Comparison of ENCODE assay signal across 14 cellular contexts in genomic region chr1:159005161-159005560, GRCh38. TPM values are rescaled to one million over a fixed set of nuclear protein-coding genes. Genes with fewer than 3 reads are reported as not detected.
DNase-seq lines count a peak whose midpoint lies in the region; ATAC-seq and TF ChIP-seq lines count a peak whose summit lies in the region.
"Had no signal": no experiment of that assay in that cellular context is flagged by ENCODE, and none has a peak within 500 bp of the region (broad histone marks: within the 10 kb centered on the region; RNA-seq: fewer than 3 reads in every experiment).

No MANE protein-coding gene starts in this region.

- DNase-seq in heart right ventricle (no peak), left cardiac atrium (no peak), naive B cell (no peak), upper lobe of left lung (no peak), adrenal gland (no peak), progenitor cell of endocrine pancreas (ENCODE audit: low spot score, unreplicated experiment) (no peak), NCI-H187 (lab: John Stamatoyannopoulos, UW) (no peak)
- DNase-seq: NCI-H1048; NCI-H748 treated with DMSO at 0.1 percent for 48 hours; stimulated activated CD4-positive, alpha-beta T cell treated with anti-CD3 and anti-CD28 coated beads, Interleukin-4, amount 100 ng/mL, for 4 hours; SW 1271; tibial artery had no signal

- H3K9me3 Mint-ChIP-seq in dendritic cell treated with granulocyte-macrophage colony-stimulating factor and Interleukin-4, amounts not matched to agents 40 ng/mL and 50 ng/mL, for 4 days: no peaks in the 10 kb centered on the region
- H3K9me3 Mint-ChIP-seq in naive B cell (no peaks in the 10 kb centered on the region), progenitor cell of endocrine pancreas (ENCODE audit: low read depth) (no peaks in the 10 kb centered on the region)
- H3K9me3 Mint-ChIP-seq: neural crest cell had no signal

- peak overlapping the region in 2 of 10 donors; percentile 23 to 45 for H3K4me3 ChIP-seq in heart right ventricle
- H3K4me3 ChIP-seq in upper lobe of left lung: no peak overlapping the region
- H3K4me3 ChIP-seq in adrenal gland: no peak overlapping the region
- H3K4me3 ChIP-seq: tibial artery had no signal

- no peaks in the 10 kb centered on the region for H3K27me3 Mint-ChIP-seq in dendritic cell treated with granulocyte-macrophage colony-stimulating factor and Interleukin-4, amounts not matched to agents 40 ng/mL and 50 ng/mL, for 4 days
- H3K27me3 Mint-ChIP-seq in naive B cell (no peaks in the 10 kb centered on the region), progenitor cell of endocrine pancreas (no peaks in the 10 kb centered on the region)

- H3K27ac ChIP-seq in heart right ventricle (peak overlapping the region in 9 of 10 donors; percentile 34 to 96 (median 77)), upper lobe of left lung (peak overlapping the region; percentile 6 to 64 (median 47)), adrenal gland (peak overlapping the region in 2 of 5 donors; percentile 31 to 44)

- TF ChIP-seq POLR2A in upper lobe of left lung (IDR thresholded peaks at IDR 0.05): no peak
- TF ChIP-seq POLR2A in adrenal gland (IDR thresholded peaks at IDR 0.05): no peak

- H3K4me1 ChIP-seq in heart right ventricle: peaks cover 3 to 78% (median 37%) of the 10 kb centered on the region in 9 donors
- peaks cover 31 to 42% (median 35%) of the 10 kb centered on the region in 4 donors for H3K4me1 ChIP-seq in upper lobe of left lung
- H3K4me1 ChIP-seq in adrenal gland (replicated peaks in 1 of 2): peaks cover 5 to 42% of the 10 kb centered on the region in 2 donors

- ATAC-seq in heart right ventricle (peak in 1 of 8 donors; percentile 4), left cardiac atrium (no peak), naive B cell (ENCODE audit: low read depth in 2 of 2) (no peak), upper lobe of left lung (ENCODE audit: low FRiP score in 2 of 2) (no peak)

- peaks cover 4% of the 10 kb centered on the region for H3K36me3 Mint-ChIP-seq in dendritic cell treated with granulocyte-macrophage colony-stimulating factor and Interleukin-4, amounts not matched to agents 40 ng/mL and 50 ng/mL, for 4 days (ENCODE audit: low read depth)
- H3K36me3 Mint-ChIP-seq in naive B cell (peaks cover 0 to 4% of the 10 kb centered on the region in 2 donors), progenitor cell of endocrine pancreas (ENCODE audit: insufficient read depth) (no peaks in the 10 kb centered on the region)

- no peak overlapping the region for H3K4me3 Mint-ChIP-seq in dendritic cell treated with granulocyte-macrophage colony-stimulating factor and Interleukin-4, amounts not matched to agents 40 ng/mL and 50 ng/mL, for 4 days
- H3K4me3 Mint-ChIP-seq in naive B cell (peak overlapping the region in 7 of 8 donors; percentile 12 to 78 (median 66)), progenitor cell of endocrine pancreas (ENCODE audit: low read depth) (no peak overlapping the region)
- H3K4me3 Mint-ChIP-seq: neural crest cell had no signal

- no peaks in the 10 kb centered on the region for H3K36me3 ChIP-seq in heart right ventricle
- H3K36me3 ChIP-seq in upper lobe of left lung: no peaks in the 10 kb centered on the region
- H3K36me3 ChIP-seq in adrenal gland (replicated peaks in 1 of 2): no peaks in the 10 kb centered on the region
- H3K36me3 ChIP-seq: tibial artery had no signal

- intact Hi-C loops in heart right ventricle (cut with DNase I) (loop anchor here in 1 of 10 donors (10.0 kb wide), 1 partner anchor 1040 kb away; no protein-coding TSS in a partner anchor), left cardiac atrium (cut with DNase I) (no loop called here), adrenal gland (cut with DNase I) (no loop called here)
- intact Hi-C loops in dendritic cell treated with granulocyte-macrophage colony-stimulating factor and Interleukin-4, amounts not matched to agents 40 ng/mL and 50 ng/mL, for 4 days (cut with micrococcal nuclease): loop anchor here (5.0 to 10.0 kb wide), 2 partner anchors 170 to 803 kb away; partner anchors contain the start of gene MNDA

- H3K4me1 Mint-ChIP-seq in dendritic cell treated with granulocyte-macrophage colony-stimulating factor and Interleukin-4, amounts not matched to agents 40 ng/mL and 50 ng/mL, for 4 days (ENCODE audit: low read depth): peaks cover 58% of the 10 kb centered on the region
- H3K4me1 Mint-ChIP-seq in naive B cell: peaks cover 48 to 52% (median 48%) of the 10 kb centered on the region in 3 donors
- H3K4me1 Mint-ChIP-seq in progenitor cell of endocrine pancreas (ENCODE audit: low read depth): peaks cover 28% of the 10 kb centered on the region

- H3K9me3 ChIP-seq in heart right ventricle (no peaks in the 10 kb centered on the region), upper lobe of left lung (no peaks in the 10 kb centered on the region), adrenal gland (replicated peaks in 1 of 3) (no peaks in the 10 kb centered on the region)
- H3K9me3 ChIP-seq: tibial artery had no signal

- peak overlapping the region; percentile 89 for H3K27ac Mint-ChIP-seq in dendritic cell treated with granulocyte-macrophage colony-stimulating factor and Interleukin-4, amounts not matched to agents 40 ng/mL and 50 ng/mL, for 4 days
- H3K27ac Mint-ChIP-seq in naive B cell: peak overlapping the region in 4 of 6 donors; percentile 80 to 94 (median 86)
- no peak overlapping the region for H3K27ac Mint-ChIP-seq in progenitor cell of endocrine pancreas

- TF ChIP-seq EP300 in upper lobe of left lung (IDR thresholded peaks at IDR 0.05): no peak

- H3K27me3 ChIP-seq in heart right ventricle (no peaks in the 10 kb centered on the region), upper lobe of left lung (no peaks in the 10 kb centered on the region), adrenal gland (no peaks in the 10 kb centered on the region)
- H3K27me3 ChIP-seq: tibial artery had no signal

- no peak for TF ChIP-seq CTCF in heart right ventricle (IDR thresholded peaks at IDR 0.05)
- no peak for TF ChIP-seq CTCF in upper lobe of left lung (IDR thresholded peaks at IDR 0.05)
- no peak for TF ChIP-seq CTCF in adrenal gland (IDR thresholded peaks at IDR 0.05)
- TF ChIP-seq CTCF in progenitor cell of endocrine pancreas (IDR thresholded peaks at IDR 0.05; ENCODE audit: unreplicated experiment): no peak

RNA-seq across cellular contexts. Expression of gene IFI16, which starts 4.5 kb away (rescaled TPM):
- 10 to 100 TPM; 16.1 to 73.8 (median 21.4) TPM for total RNA-seq in heart right ventricle
- polyA plus RNA-seq in heart right ventricle: 10 to 100 TPM; 33.8 to 54.4 TPM
- 10 to 100 TPM; 43.7 to 67.7 TPM for total RNA-seq in left cardiac atrium
- polyA plus RNA-seq in naive B cell (ENCODE audit: low read depth in 6 of 6): 100 to 1,000 TPM; 143 to 262 (median 206) TPM
- total RNA-seq in upper lobe of left lung: 100 to 1,000 TPM in 1 of 6 donors, 10 to 100 TPM in 5; 43.8 to 108 (median 66.2) TPM
- 100 to 1,000 TPM in 3 of 8 donors, 10 to 100 TPM in 5; 43.5 to 130 (median 89.5) TPM for total RNA-seq in adrenal gland
- 100 to 1,000 TPM in 2 of 3 donors, 10 to 100 TPM in 1; 92.0 to 128 (median 123) TPM for polyA plus RNA-seq in adrenal gland
- total RNA-seq in progenitor cell of endocrine pancreas: 8.9 and 9.5 TPM in 2 replicates

Comparison
In these comparisons a context has a peak if more than half of its experiments do, and no peak if none do; other contexts are left out.
1. H3K4me3 Mint-ChIP-seq: peak in naive B cell (7 of 8); none in dendritic cell treated with granulocyte-macrophage colony-stimulating factor and Interleukin-4, amounts not matched to agents 40 ng/mL and 50 ng/mL, for 4 days (single experiment) and progenitor cell of endocrine pancreas (single experiment).